In genomic region chr4:91256043-91256442, GRCh38 we compare ENCODE assay signal across 20 cellular contexts.
A peak's percentile ranks its signal among the peaks of the same experiment; 100 is the strongest.
DNase-seq lines count a peak whose midpoint lies in the region; ATAC-seq and TF ChIP-seq lines count a peak whose summit lies in the region.
"Had no signal": no experiment of that assay in that cellular context is flagged by ENCODE, and none has a peak within 500 bp of the region (broad histone marks: within the 10 kb centered on the region; RNA-seq: fewer than 3 reads in every experiment).

No MANE protein-coding gene starts in this region.

- TF ChIP-seq POLR2A in breast epithelium (IDR thresholded peaks at IDR 0.05), result no peak

- H3K79me1 ChIP-seq in mesendoderm (ENCODE audit: low read length), result no peaks in the 10 kb centered on the region

- H3K4me3 Mint-ChIP-seq in activated naive CD8-positive, alpha-beta T cell treated with anti-CD3 and anti-CD28 coated beads for 36 hours, result no peak overlapping the region
- H3K4me3 Mint-ChIP-seq: CD14-positive monocyte; T-helper 1 cell treated with Interleukin-12 subunit alpha and Interleukin-12 subunit beta and Interleukin-4 antibody, amounts not matched to agents 30 μg/mL and 1 μg/mL, for 36 hours had no signal

- H3K36me3 Mint-ChIP-seq in activated naive CD8-positive, alpha-beta T cell treated with anti-CD3 and anti-CD28 coated beads for 36 hours, result no peaks in the 10 kb centered on the region
- H3K36me3 Mint-ChIP-seq: CD14-positive monocyte had no signal

- no peak overlapping the region for H3K23ac ChIP-seq in mesendoderm (ENCODE audit: low read length)

- TF ChIP-seq CTCF in breast epithelium (IDR thresholded peaks at IDR 0.05), result no peak

- H3K36me3 ChIP-seq in HUES64 (ENCODE audit: insufficient read depth, low read length) (no peaks in the 10 kb centered on the region), mesendoderm (ENCODE audit: control insufficient read depth, insufficient read depth, low read length) (no peaks in the 10 kb centered on the region), breast epithelium (no peaks in the 10 kb centered on the region)
- H3K36me3 ChIP-seq: HAP-1, Peyer's patch had no signal

- H3K27ac ChIP-seq in HUES64 (ENCODE audit: low read depth, low read length) (peak overlapping the region; percentile 16; the same call in 1 of the 2 replicates), mesendoderm (ENCODE audit: low read depth, low read length) (no peak overlapping the region), breast epithelium (no peak overlapping the region)
- H3K27ac ChIP-seq: Peyer's patch had no signal

- 84% methylated on average over 4 of the region's 5 CpGs for WGBS in HUES64
- WGBS in mesendoderm (ENCODE audit: extremely low coverage, insufficient coverage, low lambda C conversion rate), result no CpG with 5 or more reads among the region's 5 CpGs

- H3K4me2 ChIP-seq in mesendoderm (ENCODE audit: low read length), result no peak overlapping the region
- H3K4me2 ChIP-seq: SK-N-SH had no signal

- H3K9me3 Mint-ChIP-seq in activated naive CD8-positive, alpha-beta T cell treated with anti-CD3 and anti-CD28 coated beads for 36 hours, result peaks cover 5% of the 10 kb centered on the region

- intact Hi-C loops in breast epithelium (cut with DNase I; ENCODE audit: low total_unique reads), result no loop called here

- no peaks in the 10 kb centered on the region for H3K27me3 Mint-ChIP-seq in activated naive CD8-positive, alpha-beta T cell treated with anti-CD3 and anti-CD28 coated beads for 36 hours

- no peak overlapping the region for H3K18ac ChIP-seq in mesendoderm (ENCODE audit: low read length)

- no peak overlapping the region for H3K4ac ChIP-seq in mesendoderm (ENCODE audit: low read depth, low read length)

- no peak overlapping the region for H4K5ac ChIP-seq in mesendoderm (ENCODE audit: low read length)

- ATAC-seq in GM21360 (IDR thresholded peaks at IDR 0.05; ENCODE audit: unreplicated experiment), result no peak
- ATAC-seq: GM12878 had no signal

- H2AK5ac ChIP-seq in mesendoderm (ENCODE audit: low read length), result no peak overlapping the region

- no peak overlapping the region for H2BK120ac ChIP-seq in mesendoderm (ENCODE audit: low read depth, low read length)

- H2BK5ac ChIP-seq in mesendoderm (ENCODE audit: low read length), result no peak overlapping the region

- H3K4me1 ChIP-seq in HUES64 (ENCODE audit: insufficient read depth, low read length) (no peaks in the 10 kb centered on the region), mesendoderm (ENCODE audit: control insufficient read depth, low read depth, low read length) (no peaks in the 10 kb centered on the region), breast epithelium (no peaks in the 10 kb centered on the region)
- H3K4me1 ChIP-seq: HAP-1, Peyer's patch had no signal

- DNase-seq in ELF-1 (ENCODE audit: low read depth, low spot score), result peak; percentile 59
- DNase-seq in glomerular visceral epithelial cell (ENCODE audit: extremely low spot score), result peak; percentile 54
- peak; percentile 49 for DNase-seq in mesendoderm
- DNase-seq in activated naive CD8-positive, alpha-beta T cell treated with anti-CD3 and anti-CD28 coated beads for 36 hours, result no peak
- DNase-seq in activated naive CD4-positive, alpha-beta T cell treated with Interleukin-2 at 50 U/mL for 16 hours, result no peak
- no peak for DNase-seq in breast epithelium (ENCODE audit: low spot score in 2 of 2)
- DNase-seq: AML-193, COR-L47, DMS79, NCI-H187 treated with DMSO at 0.1 percent for 48 hours, NCI-H526 treated with DMSO at 0.1 percent for 48 hours, Peyer's patch, SHP77, SK-N-SH had no signal

- H3K9ac ChIP-seq in HUES64 (ENCODE audit: low read depth, low read length) (no peak overlapping the region), mesendoderm (ENCODE audit: low read length) (no peak overlapping the region)
- H3K9ac ChIP-seq: SK-N-SH had no signal

- no peaks in the 10 kb centered on the region for H3K27me3 ChIP-seq in HUES64 (ENCODE audit: insufficient read depth, low read length)
- no peaks in the 10 kb centered on the region for H3K27me3 ChIP-seq in mesendoderm (ENCODE audit: insufficient read depth, low read length, poor library complexity)
- no peaks in the 10 kb centered on the region for H3K27me3 ChIP-seq in breast epithelium
- H3K27me3 ChIP-seq: Peyer's patch had no signal

- H3K9me3 ChIP-seq in HUES64 (ENCODE audit: insufficient read depth, low read depth, low read length) (peaks cover 20% of the 10 kb centered on the region), breast epithelium (no peaks in the 10 kb centered on the region)
- H3K9me3 ChIP-seq: HAP-1, Peyer's patch, SK-N-SH had no signal

- H4K8ac ChIP-seq in mesendoderm (ENCODE audit: low read depth, low read length), result no peak overlapping the region

- no peak overlapping the region for H2BK15ac ChIP-seq in mesendoderm (replicated peaks; ENCODE audit: low read depth)

- no peak overlapping the region for H3K56ac ChIP-seq in mesendoderm (ENCODE audit: low read length)

- H3K27ac Mint-ChIP-seq in activated naive CD8-positive, alpha-beta T cell treated with anti-CD3 and anti-CD28 coated beads for 36 hours, result no peak overlapping the region
- H3K27ac Mint-ChIP-seq: CD14-positive monocyte; T-helper 1 cell treated with Interleukin-12 subunit alpha and Interleukin-12 subunit beta and Interleukin-4 antibody, amounts not matched to agents 30 μg/mL and 1 μg/mL, for 36 hours had no signal

- H3K4me1 Mint-ChIP-seq in activated naive CD8-positive, alpha-beta T cell treated with anti-CD3 and anti-CD28 coated beads for 36 hours, result no peaks in the 10 kb centered on the region
- H3K4me1 Mint-ChIP-seq: CD14-positive monocyte had no signal

- H3K79me2 ChIP-seq in mesendoderm (ENCODE audit: control insufficient read depth, insufficient read depth, low read length), result no peaks in the 10 kb centered on the region

- H3K4me3 ChIP-seq in HUES64 (ENCODE audit: low read length) (no peak overlapping the region), mesendoderm (ENCODE audit: low read length) (no peak overlapping the region), breast epithelium (no peak overlapping the region)
- H3K4me3 ChIP-seq: GM12878, HAP-1, Peyer's patch had no signal

Comparison
In these comparisons a context has a peak if more than half of its experiments do, and no peak if none do; other contexts are left out.
1. DNase-seq: peak in ELF-1 (single experiment), glomerular visceral epithelial cell (single experiment) and mesendoderm (single experiment); none in activated naive CD8-positive, alpha-beta T cell treated with anti-CD3 and anti-CD28 coated beads for 36 hours (single experiment), activated naive CD4-positive, alpha-beta T cell treated with Interleukin-2 at 50 U/mL for 16 hours (single experiment) and breast epithelium (0 of 2).